In genomic region chr14:100102156-100102785, GRCh38 we compare ENCODE assay signal across 9 cellular contexts. TPM values are rescaled to one million over a fixed set of nuclear protein-coding genes. Genes with fewer than 3 reads are reported as not detected.
A peak's percentile ranks its signal among the peaks of the same experiment; 100 is the strongest.
DNase-seq lines count a peak whose midpoint lies in the region; TF ChIP-seq lines count a peak whose summit lies in the region.
"Had no signal": no experiment of that assay in that cellular context is flagged by ENCODE, and none has a peak within 500 bp of the region (broad histone marks: within the 10 kb centered on the region; RNA-seq: fewer than 3 reads in every experiment).

No MANE protein-coding gene starts in this region.

- intact Hi-C loops in activated naive CD4-positive, alpha-beta T cell treated with anti-CD3 and anti-CD28 coated beads for 36 hours (cut with micrococcal nuclease): loop anchor here (2.0 kb wide), 1 partner anchor 129 kb away; no protein-coding TSS in a partner anchor

- no peaks in the 10 kb centered on the region for H3K27me3 Mint-ChIP-seq in activated naive CD4-positive, alpha-beta T cell treated with anti-CD3 and anti-CD28 coated beads for 36 hours (ENCODE audit: low read depth)
- no peaks in the 10 kb centered on the region for H3K27me3 Mint-ChIP-seq in activated CD4-positive, alpha-beta memory T cell treated with anti-CD3 and anti-CD28 coated beads, Interleukin-2, amount 10 ng/mL, durations not matched to agents 7 days and 5 days
- no peaks in the 10 kb centered on the region for H3K27me3 Mint-ChIP-seq in endodermal cell (ENCODE audit: insufficient read depth)

- POLR2A ChIA-PET in activated CD4-positive, alpha-beta memory T cell treated with anti-CD3 and anti-CD28 coated beads, Interleukin-2, amount 10 ng/mL, durations not matched to agents 7 days and 5 days (lab: Charles Lee): interaction anchor here (0.9 to 58.4 kb wide), 5 partner anchors 9 to 42 kb away, joined by 3 to 1586 read pairs (median 21); partner anchors contain the start of gene EVL

- peak; percentile 51 for DNase-seq in activated naive CD4-positive, alpha-beta T cell treated with anti-CD3 and anti-CD28 coated beads for 36 hours
- DNase-seq in activated naive CD4-positive, alpha-beta T cell (lab: John Stamatoyannopoulos, UW): no peak
- no peak for DNase-seq in activated CD4-positive, alpha-beta memory T cell treated with anti-CD3 and anti-CD28 coated beads, Interleukin-2, amount 10 ng/mL, durations not matched to agents 7 days and 5 days
- no peak for DNase-seq in endodermal cell
- DNase-seq in suprapubic skin (ENCODE audit: low spot score in 2 of 2): peak in 1 of 2 donors; percentile 42
- no peak for DNase-seq in NCI-H1092 (lab: John Stamatoyannopoulos, UW)
- no peak for DNase-seq in NCI-H2107 (lab: John Stamatoyannopoulos, UW)
- no peak for DNase-seq in NCI-H2081 (lab: John Stamatoyannopoulos, UW)

- H3K4me1 Mint-ChIP-seq in activated naive CD4-positive, alpha-beta T cell treated with anti-CD3 and anti-CD28 coated beads for 36 hours (ENCODE audit: low read depth): peaks cover 93% of the 10 kb centered on the region
- H3K4me1 Mint-ChIP-seq in activated CD4-positive, alpha-beta memory T cell treated with anti-CD3 and anti-CD28 coated beads, Interleukin-2, amount 10 ng/mL, durations not matched to agents 7 days and 5 days: peaks cover 93% of the 10 kb centered on the region
- H3K4me1 Mint-ChIP-seq in endodermal cell: no peaks in the 10 kb centered on the region

- TF ChIP-seq EP300 in suprapubic skin (IDR thresholded peaks at IDR 0.05): no peak

- CTCF ChIA-PET in activated naive CD4-positive, alpha-beta T cell treated with anti-CD3 and anti-CD28 coated beads for 36 hours (lab: Charles Lee): interaction anchor here (1.0 to 25.5 kb wide), 2 partner anchors 22 to 90 kb away, joined by 5 to 932 read pairs; partner anchors contain the start of gene EVL
- CTCF ChIA-PET in activated CD4-positive, alpha-beta memory T cell treated with anti-CD3 and anti-CD28 coated beads, Interleukin-2, amount 10 ng/mL, durations not matched to agents 7 days and 5 days (lab: Charles Lee): interaction anchor here (0.7 to 28.0 kb wide), 2 partner anchors 10 to 27 kb away, joined by 4 to 563 read pairs; partner anchors contain the start of gene EVL

- H3K27me3 ChIP-seq in endodermal cell (ENCODE audit: control insufficient read depth, insufficient read depth, low read length, poor library complexity, severe bottlenecking) (no peaks in the 10 kb centered on the region), suprapubic skin (no peaks in the 10 kb centered on the region)

- 88 to 89% methylated on average over 5 to 8 of the region's 8 CpGs for WGBS in endodermal cell (ENCODE audit: insufficient coverage in 1 of 2, insufficient read length in 1 of 2), 2 experiments
- WGBS in suprapubic skin: 88% methylated on average over 8 of the region's 8 CpGs

- peak overlapping the region; percentile 94 for H3K27ac Mint-ChIP-seq in activated naive CD4-positive, alpha-beta T cell treated with anti-CD3 and anti-CD28 coated beads for 36 hours
- peak overlapping the region; percentile 31 for H3K27ac Mint-ChIP-seq in activated CD4-positive, alpha-beta memory T cell treated with anti-CD3 and anti-CD28 coated beads, Interleukin-2, amount 10 ng/mL, durations not matched to agents 7 days and 5 days
- no peak overlapping the region for H3K27ac Mint-ChIP-seq in endodermal cell

- H3K9me3 ChIP-seq in endodermal cell (ENCODE audit: control insufficient read depth, low read length) (no peaks in the 10 kb centered on the region), suprapubic skin (no peaks in the 10 kb centered on the region)

- no peak overlapping the region for H3K27ac ChIP-seq in endodermal cell (ENCODE audit: low read depth, low read length)
- H3K27ac ChIP-seq in suprapubic skin: peak overlapping the region; percentile 34

- no peak overlapping the region for H3K9ac ChIP-seq in endodermal cell (ENCODE audit: extremely low read depth, low read length, poor library complexity, severe bottlenecking)

- no peaks in the 10 kb centered on the region for H3K4me1 ChIP-seq in endodermal cell (ENCODE audit: control insufficient read depth, insufficient read depth, low read length)
- H3K4me1 ChIP-seq in suprapubic skin: peaks cover 43% of the 10 kb centered on the region

- H3K9me3 Mint-ChIP-seq in activated naive CD4-positive, alpha-beta T cell treated with anti-CD3 and anti-CD28 coated beads for 36 hours: no peaks in the 10 kb centered on the region
- H3K9me3 Mint-ChIP-seq in activated CD4-positive, alpha-beta memory T cell treated with anti-CD3 and anti-CD28 coated beads, Interleukin-2, amount 10 ng/mL, durations not matched to agents 7 days and 5 days: no peaks in the 10 kb centered on the region
- H3K9me3 Mint-ChIP-seq in endodermal cell: no peaks in the 10 kb centered on the region
- H3K9me3 Mint-ChIP-seq: nephron had no signal

- H3K36me3 ChIP-seq in endodermal cell (ENCODE audit: control insufficient read depth, insufficient read depth, low read length) (peaks cover 6% of the 10 kb centered on the region), suprapubic skin (peaks cover 15% of the 10 kb centered on the region)

- H3K4me3 ChIP-seq in endodermal cell (ENCODE audit: low read length): no peak overlapping the region
- H3K4me3 ChIP-seq in suprapubic skin: no peak overlapping the region

- peak overlapping the region; percentile 13 for H3K4me3 Mint-ChIP-seq in activated naive CD4-positive, alpha-beta T cell treated with anti-CD3 and anti-CD28 coated beads for 36 hours
- H3K4me3 Mint-ChIP-seq in activated CD4-positive, alpha-beta memory T cell treated with anti-CD3 and anti-CD28 coated beads, Interleukin-2, amount 10 ng/mL, durations not matched to agents 7 days and 5 days: no peak overlapping the region
- no peak overlapping the region for H3K4me3 Mint-ChIP-seq in endodermal cell
- H3K4me3 Mint-ChIP-seq: nephron had no signal

- peak; percentile 40 for TF ChIP-seq CTCF in endodermal cell (conservative IDR thresholded peaks at IDR 0.05)
- TF ChIP-seq CTCF in suprapubic skin (IDR thresholded peaks at IDR 0.05): no peak

- no peak for TF ChIP-seq POLR2A in suprapubic skin (IDR thresholded peaks at IDR 0.05)

- peaks cover 30% of the 10 kb centered on the region for H3K36me3 Mint-ChIP-seq in activated naive CD4-positive, alpha-beta T cell treated with anti-CD3 and anti-CD28 coated beads for 36 hours (ENCODE audit: low read depth)
- peaks cover 91% of the 10 kb centered on the region for H3K36me3 Mint-ChIP-seq in activated CD4-positive, alpha-beta memory T cell treated with anti-CD3 and anti-CD28 coated beads, Interleukin-2, amount 10 ng/mL, durations not matched to agents 7 days and 5 days (ENCODE audit: low read depth)
- H3K36me3 Mint-ChIP-seq in endodermal cell (ENCODE audit: low read depth): no peaks in the 10 kb centered on the region

RNA-seq across cellular contexts. Expression of gene EVL, which starts 37.0 kb away (rescaled TPM):
- total RNA-seq in activated naive CD4-positive, alpha-beta T cell treated with anti-CD3 and anti-CD28 coated beads for 36 hours: 100 to 1,000 TPM; 173 to 175 TPM
- total RNA-seq in activated CD4-positive, alpha-beta memory T cell treated with anti-CD3 and anti-CD28 coated beads, Interleukin-2, amount 10 ng/mL, durations not matched to agents 7 days and 5 days: 100 to 1,000 TPM; 771 to 787 TPM
- total RNA-seq in endodermal cell (10 to 100 TPM; 61.1 to 71.3 TPM), suprapubic skin (10 to 100 TPM; 48.8 to 80.0 (median 61.4) TPM)
- 234 TPM for polyA plus RNA-seq in endodermal cell (2013, experiment 1 of 2)
- polyA plus RNA-seq in endodermal cell (2013, experiment 2 of 2): 188 TPM

RNA-seq across cellular contexts. Expression of gene DEGS2, which starts 57.2 kb away (rescaled TPM):
- total RNA-seq in activated naive CD4-positive, alpha-beta T cell treated with anti-CD3 and anti-CD28 coated beads for 36 hours: under 1 TPM; 0.52 to 0.99 TPM
- under 1 TPM; 0.20 to 0.25 TPM for total RNA-seq in activated CD4-positive, alpha-beta memory T cell treated with anti-CD3 and anti-CD28 coated beads, Interleukin-2, amount 10 ng/mL, durations not matched to agents 7 days and 5 days
- total RNA-seq in endodermal cell: under 1 TPM; 0.18 to 0.24 TPM
- polyA plus RNA-seq in endodermal cell (2013, experiment 1 of 2): 0.28 TPM
- 0.21 TPM for polyA plus RNA-seq in endodermal cell (2013, experiment 2 of 2)
- total RNA-seq in suprapubic skin: 100 to 1,000 TPM in 3 of 4 donors, 10 to 100 TPM in 1; 78.9 to 130 (median 108) TPM

Comparison
In these comparisons a context has a peak if more than half of its experiments do, and no peak if none do; other contexts are left out.
1. RNA of gene EVL, which starts 37.0 kb away (total RNA-seq): 771 to 787 TPM in activated CD4-positive, alpha-beta memory T cell treated with anti-CD3 and anti-CD28 coated beads, Interleukin-2, amount 10 ng/mL, durations not matched to agents 7 days and 5 days; 173 to 175 TPM in activated naive CD4-positive, alpha-beta T cell treated with anti-CD3 and anti-CD28 coated beads for 36 hours, 61.1 to 71.3 TPM in endodermal cell and 48.8 to 80.0 TPM in suprapubic skin; every median in the first group is over 4 times any median in the second.
2. RNA of gene DEGS2, which starts 57.2 kb away (total RNA-seq): 78.9 to 130 TPM in suprapubic skin; 0.52 to 0.99 TPM in activated naive CD4-positive, alpha-beta T cell treated with anti-CD3 and anti-CD28 coated beads for 36 hours, 0.20 to 0.25 TPM in activated CD4-positive, alpha-beta memory T cell treated with anti-CD3 and anti-CD28 coated beads, Interleukin-2, amount 10 ng/mL, durations not matched to agents 7 days and 5 days and 0.18 to 0.24 TPM in endodermal cell; every median in the first group is over 10 times any median in the second.